Comparison of ENCODE assay signal across 8 cellular contexts in genomic region chr15:73683624-73684536, GRCh38. TPM values are rescaled to one million over a fixed set of nuclear protein-coding genes. Genes with fewer than 3 reads are reported as not detected.
DNase-seq lines count a peak whose midpoint lies in the region; ATAC-seq and TF ChIP-seq lines count a peak whose summit lies in the region.

TSS of gene CD276 (plus strand) at chr15:73684383. CDS start at chr15:73699640, 15,257 bp downstream.

- H4K20me1 ChIP-seq in GM23338 (replicated peaks; ENCODE audit: insufficient read depth): peaks cover 27% of the 10 kb centered on the region

- POLR2A ChIA-PET in BJ (lab: Charles Lee): interaction anchor here (0.5 kb wide), 1 partner anchor 47 kb away, joined by 6 read pairs; no protein-coding TSS in a partner anchor
- POLR2A ChIA-PET in RWPE1 (lab: Yijun Ruan, JAX; ENCODE audit: low non-redundant PET): interaction anchor here (0.7 kb wide), 1 partner anchor 1880 kb away, joined by 3 read pairs; no protein-coding TSS in a partner anchor

- H3K36me3 ChIP-seq in BJ (ENCODE audit: control insufficient read depth, insufficient read depth, low read length) (no peaks in the 10 kb centered on the region), GM23338 (ENCODE audit: insufficient read depth) (no peaks in the 10 kb centered on the region), kidney epithelial cell (ENCODE audit: control insufficient read depth, insufficient read depth, low read length) (no peaks in the 10 kb centered on the region), skeletal muscle tissue (ENCODE audit: control insufficient read depth in 3 of 3, insufficient read depth in 3 of 3, low read length in 3 of 3) (no peaks in the 10 kb centered on the region)

- H3K9me2 ChIP-seq in GM23338 (ENCODE audit: insufficient read depth): no peaks in the 10 kb centered on the region

- H3K27ac Mint-ChIP-seq in GM23338: peak within 1 kb of the TSS; percentile 81

- H3K9me3 Mint-ChIP-seq in GM23338: no peaks in the 10 kb centered on the region

- 0 out of 2 replicates have a peak, but pooled peaks cover 6% of the 10 kb centered on the region for H3F3A ChIP-seq in GM23338 (replicated peaks; ENCODE audit: low read depth)

- peak within 1 kb of the TSS; percentile 90 for H3K4me3 ChIP-seq in BJ (ENCODE audit: low read depth, low read length)
- H3K4me3 ChIP-seq in GM23338: peak within 1 kb of the TSS; percentile 92
- H3K4me3 ChIP-seq in coronary artery: peak within 1 kb of the TSS; percentile 87
- H3K4me3 ChIP-seq in kidney epithelial cell (ENCODE audit: low read depth, low read length): peak within 1 kb of the TSS; percentile 73
- peak within 1 kb of the TSS; percentile 75 to 83 (median 82) for H3K4me3 ChIP-seq in skeletal muscle tissue (ENCODE audit: low read length in 3 of 3)

- peak within 1 kb of the TSS; percentile 74 to 89 (median 82) for H3K9ac ChIP-seq in skeletal muscle tissue (ENCODE audit: low read depth in 1 of 3, low read length in 3 of 3)

- peaks cover 26% of the 10 kb centered on the region for H3K4me1 ChIP-seq in GM23338 (ENCODE audit: insufficient read depth)
- peaks cover 32 to 41% (median 38%) of the 10 kb centered on the region in 3 donors for H3K4me1 ChIP-seq in skeletal muscle tissue (ENCODE audit: control insufficient read depth in 3 of 3, insufficient read depth in 3 of 3, low read length in 3 of 3)

- ATAC-seq in GM23338 (peak; percentile 77), HG03097 (IDR thresholded peaks at IDR 0.05; ENCODE audit: low FRiP score, unreplicated experiment) (no peak)

- H2AFZ ChIP-seq in GM23338: peak within 1 kb of the TSS; percentile 100

- CTCF ChIA-PET in BJ (lab: Yijun Ruan, JAX) (interaction anchor here (0.7 to 13.9 kb wide), 12 partner anchors 8 to 399 kb away, joined by 3 to 316 read pairs (median 4); partner anchors contain the start of gene NPTN), RWPE1 (lab: Yijun Ruan, JAX) (interaction anchor here (0.6 to 1.1 kb wide), 6 partner anchors 10 to 204 kb away, joined by 3 to 6 read pairs (median 4); no protein-coding TSS in a partner anchor)

- H3K27me3 ChIP-seq in BJ (ENCODE audit: control insufficient read depth, insufficient read depth, low read length): no peaks in the 10 kb centered on the region
- no peaks in the 10 kb centered on the region for H3K27me3 ChIP-seq in GM23338 (ENCODE audit: insufficient read depth)
- H3K27me3 ChIP-seq in kidney epithelial cell (ENCODE audit: control insufficient read depth, insufficient read depth, low read length): no peaks in the 10 kb centered on the region
- H3K27me3 ChIP-seq in skeletal muscle tissue (ENCODE audit: control insufficient read depth in 3 of 3, insufficient read depth in 3 of 3, low read length in 3 of 3): no peaks in the 10 kb centered on the region

- no peaks in the 10 kb centered on the region for H3K36me3 Mint-ChIP-seq in GM23338 (ENCODE audit: low read depth)

- TF ChIP-seq CTCF in BJ (IDR thresholded peaks at IDR 0.05; ENCODE audit: insufficient read depth, low read depth, low read length): peak; percentile 53
- peak; percentile 50 to 68 for TF ChIP-seq CTCF in GM23338 (conservative IDR thresholded peaks at IDR 0.05; ENCODE audit: low read depth in 2 of 2)
- 0 out of 2 replicates have a peak, but pooled peaks have one; percentile 17 for TF ChIP-seq CTCF in RWPE1 (conservative IDR thresholded peaks at IDR 0.05; ENCODE audit: low read depth)
- TF ChIP-seq CTCF in coronary artery (IDR thresholded peaks at IDR 0.05): no peak
- peak; percentile 44 for TF ChIP-seq CTCF in kidney epithelial cell (IDR thresholded peaks at IDR 0.05; ENCODE audit: insufficient read depth, low read length, poor library complexity, severe bottlenecking)

- no peak for DNase-seq in BJ (ENCODE audit: low read depth)
- DNase-seq in GM23338 (ENCODE audit: low spot score): peak; percentile 81
- DNase-seq in RWPE1 (ENCODE audit: low spot score): peak; percentile 77
- peak; percentile 83 for DNase-seq in coronary artery (ENCODE audit: low spot score)
- DNase-seq in kidney epithelial cell (ENCODE audit: low read depth): peak; percentile 21
- DNase-seq in GM19240 (ENCODE audit: insufficient read length, low spot score): no peak

- H3K9me3 ChIP-seq in skeletal muscle tissue (ENCODE audit: control insufficient read depth in 3 of 3, low read length in 3 of 3): no peaks in the 10 kb centered on the region

- H3K27ac ChIP-seq in GM23338 (ENCODE audit: low read depth) (peak within 1 kb of the TSS; percentile 88), RWPE1 (peak within 1 kb of the TSS; percentile 78), coronary artery (peak within 1 kb of the TSS; percentile 78 to 89), skeletal muscle tissue (ENCODE audit: low read depth, low read length) (peak within 1 kb of the TSS; percentile 80)

- H3K27me3 Mint-ChIP-seq in GM23338 (ENCODE audit: insufficient read depth, low read depth, poor library complexity): peaks cover 4% of the 10 kb centered on the region

- H3K4me2 ChIP-seq in GM23338: peak within 1 kb of the TSS; percentile 86

- H3K79me2 ChIP-seq in GM23338 (replicated peaks; ENCODE audit: insufficient read depth): peaks cover 39% of the 10 kb centered on the region

- peaks cover 46% of the 10 kb centered on the region for H3K4me1 Mint-ChIP-seq in GM23338

- H3K4me3 Mint-ChIP-seq in GM23338: peak within 1 kb of the TSS; percentile 83

TF ChIP-seq in GM23338, 12 proteins besides CTCF, POLR2A, EP300 and RAD21:
- TF ChIP-seq CREB1 (CRISPR knock-in tag; IDR thresholded peaks at IDR 0.05; ENCODE audit: low read depth) (no peak), POLR2AphosphoS5 (IDR thresholded peaks at IDR 0.05; ENCODE audit: low read depth) (peak; percentile 55; the same call in 1 of the 2 replicates)

RNA-seq across cellular contexts. Expression of gene CD276, which starts in this region (rescaled TPM):
- polyA plus RNA-seq in BJ (2011; rRNA removed): 61.9 and 107 TPM in 2 replicates
- polyA minus RNA-seq in BJ (2011; rRNA and poly(A)+ RNA removed): 28.8 and 45.3 TPM in 2 replicates
- 131 and 158 TPM in 2 replicates for total RNA-seq in GM23338 (2014; rRNA removed; shearing (Covaris generic))
- 58.3 and 60.9 TPM in 2 replicates for polyA plus RNA-seq in GM23338 (2016; fragmentation: Nextera tagmentation; extraction: Ambion mirVana)
- 153 and 166 TPM in 2 replicates for total RNA-seq in kidney epithelial cell
- 40.7 TPM for total RNA-seq in skeletal muscle tissue

Comparison
In these comparisons a context has a peak if more than half of its experiments do, and no peak if none do; other contexts are left out.
1. DNase-seq: peak in GM23338 (single experiment), RWPE1 (single experiment), coronary artery (single experiment) and kidney epithelial cell (single experiment); none in BJ (single experiment) and GM19240 (single experiment).
2. Peak in every context shown above with its lines, with median percentiles within 50 percentile points of each other: H3K4me3 ChIP-seq and H3K27ac ChIP-seq.